In genomic region chr7:116951366-116952292, GRCh38 we compare ENCODE assay signal across 13 cellular contexts. TPM values are rescaled to one million over a fixed set of nuclear protein-coding genes. Genes with fewer than 3 reads are reported as not detected.
DNase-seq lines count a peak whose midpoint lies in the region; ATAC-seq and TF ChIP-seq lines count a peak whose summit lies in the region.
"Had no signal": no experiment of that assay in that cellular context is flagged by ENCODE, and none has a peak within 500 bp of the region (broad histone marks: within the 10 kb centered on the region; RNA-seq: fewer than 3 reads in every experiment).

No MANE protein-coding gene starts in this region.

- peak overlapping the region; percentile 98 to 100 (median 99) for H3K27ac ChIP-seq in heart left ventricle
- peak overlapping the region; percentile 42 for H3K27ac ChIP-seq in right cardiac atrium (ENCODE audit: low read length)
- peak overlapping the region; percentile 84 to 99 (median 98) for H3K27ac ChIP-seq in thyroid gland

- H3K27me3 ChIP-seq in heart left ventricle (no peaks in the 10 kb centered on the region), right cardiac atrium (ENCODE audit: control insufficient read depth, insufficient read depth) (no peaks in the 10 kb centered on the region), thyroid gland (no peaks in the 10 kb centered on the region)
- H3K27me3 ChIP-seq: adrenal gland had no signal

- H3K36me3 ChIP-seq in heart left ventricle (no peaks in the 10 kb centered on the region), thyroid gland (no peaks in the 10 kb centered on the region)
- H3K36me3 ChIP-seq: adrenal gland had no signal

- intact Hi-C loops in heart left ventricle (cut with DNase I) (no loop called here), cardiac septum (cut with DNase I) (loop anchor here (5.0 kb wide), 1 partner anchor 66 kb away; no protein-coding TSS in a partner anchor), right cardiac atrium (cut with DNase I) (no loop called here), thyroid gland (cut with DNase I) (no loop called here)

- WGBS in heart left ventricle, 4 donors, result 92 to 96% (median 94%) methylated on average over 17 of the region's 17 CpGs
- WGBS in right cardiac atrium, result 95% methylated on average over 17 of the region's 17 CpGs
- 96% methylated on average over 17 of the region's 17 CpGs for WGBS in thyroid gland, 2 donors

- H3K4me1 ChIP-seq in heart left ventricle, result peaks cover 5 to 44% (median 33%) of the 10 kb centered on the region in 12 donors
- H3K4me1 ChIP-seq in right cardiac atrium (ENCODE audit: control insufficient read depth, insufficient read depth, low read length), result peaks cover 5% of the 10 kb centered on the region
- H3K4me1 ChIP-seq in thyroid gland, result peaks cover 55 to 67% of the 10 kb centered on the region in 2 donors

- TF ChIP-seq POLR2A in heart left ventricle (IDR thresholded peaks at IDR 0.05), result no peak
- no peak for TF ChIP-seq POLR2A in thyroid gland (IDR thresholded peaks at IDR 0.05)

- H3K4me3 ChIP-seq in heart left ventricle, result no peak overlapping the region
- no peak overlapping the region for H3K4me3 ChIP-seq in right cardiac atrium (ENCODE audit: low read length)
- no peak overlapping the region for H3K4me3 ChIP-seq in thyroid gland (replicated peaks in 1 of 3)

- H3K9me3 ChIP-seq in heart left ventricle (no peaks in the 10 kb centered on the region), right cardiac atrium (ENCODE audit: control insufficient read depth, low read length) (no peaks in the 10 kb centered on the region), thyroid gland (no peaks in the 10 kb centered on the region)
- H3K9me3 ChIP-seq: adrenal gland had no signal

- TF ChIP-seq CTCF in heart left ventricle (IDR thresholded peaks at IDR 0.05) (no peak), thyroid gland (IDR thresholded peaks at IDR 0.05) (no peak)

- DNase-seq in heart left ventricle (no peak), cardiac septum (ENCODE audit: low spot score) (no peak), SW480 (ENCODE audit: low spot score) (peak; percentile 81), right cardiac atrium (no peak), thyroid gland (no peak), C1 segment of cervical spinal cord (lab: John Stamatoyannopoulos, UW) (no peak)
- DNase-seq: adrenal gland; effector memory CD4-positive, alpha-beta T cell; NCI-H2171 treated with DMSO at 0.1 percent for 48 hours; nucleus accumbens; stimulated activated CD4-positive, alpha-beta T cell treated with anti-CD3 and anti-CD28 coated beads, Interleukin-15, amount 100 ng/mL, for 24 hours had no signal

- ATAC-seq in heart left ventricle (no peak), right cardiac atrium (no peak), HG02970 (IDR thresholded peaks at IDR 0.05; ENCODE audit: low FRiP score, unreplicated experiment) (no peak), GM21786 (IDR thresholded peaks at IDR 0.05; ENCODE audit: unreplicated experiment) (no peak)

RNA-seq across cellular contexts. Expression of gene ST7, which starts 1.7 kb away (rescaled TPM):
- total RNA-seq in heart left ventricle (10 to 100 TPM; 22.3 to 41.3 (median 25.5) TPM), cardiac septum (23.4 TPM), right cardiac atrium (10 to 100 TPM; 35.2 to 36.8 (median 36.3) TPM), thyroid gland (10 to 100 TPM; 62.8 to 75.1 (median 66.7) TPM)
- polyA plus RNA-seq in heart left ventricle (10 to 100 TPM; 16.0 to 31.7 TPM), right cardiac atrium (25.0 TPM)

Comparison
In these comparisons a context has a peak if more than half of its experiments do, and no peak if none do; other contexts are left out.
1. H3K27ac ChIP-seq: peak in every context shown above with its lines; median percentile 99 in heart left ventricle; 98 in thyroid gland; 42 in right cardiac atrium.